Comparison of ENCODE assay signal across 8 cellular contexts in the genomic region with DNA sequence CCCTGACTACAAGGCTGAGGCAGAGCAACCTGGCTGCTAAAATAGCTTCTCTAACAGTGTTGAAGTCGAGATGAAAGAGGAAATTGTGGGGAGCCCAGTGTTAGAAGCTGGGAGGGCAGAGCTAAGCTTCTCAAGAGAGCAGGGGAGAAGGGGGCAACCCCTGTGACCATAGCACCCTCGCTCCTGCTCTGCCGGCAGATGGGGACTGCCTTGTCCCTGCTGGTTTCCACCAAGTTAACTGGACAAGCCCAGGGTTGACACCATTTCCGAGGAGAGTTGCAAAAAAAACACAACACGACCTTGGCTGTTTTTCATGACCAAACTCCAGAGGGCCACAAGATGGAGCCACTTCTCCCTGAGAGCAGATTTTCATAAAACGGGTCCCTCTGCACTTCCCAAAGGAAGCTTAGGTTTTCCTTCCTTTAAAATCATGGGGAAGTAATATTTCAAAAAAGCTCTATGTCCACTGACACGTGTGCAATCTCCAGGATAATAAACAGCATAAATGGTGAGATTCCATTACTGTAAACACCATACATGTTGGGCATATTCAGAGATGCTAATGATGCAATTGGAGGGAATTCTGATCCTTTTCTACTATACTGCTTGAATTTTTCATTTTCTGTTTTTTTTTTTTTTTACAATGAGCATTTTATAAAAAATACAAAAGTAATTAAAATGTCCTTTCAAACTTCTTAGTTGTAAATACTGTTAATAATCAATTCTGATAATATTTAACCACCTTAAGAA.
DNase-seq lines count a peak whose midpoint lies in the region; ATAC-seq and TF ChIP-seq lines count a peak whose summit lies in the region.

No MANE protein-coding gene starts in this region.

- H3K9me3 Mint-ChIP-seq in activated naive CD4-positive, alpha-beta T cell treated with anti-CD3 and anti-CD28 coated beads, Interleukin-2, amount 10 ng/mL, durations not matched to agents 7 days and 5 days, result no peaks in the 10 kb centered on the region
- no peaks in the 10 kb centered on the region for H3K9me3 Mint-ChIP-seq in central memory CD8-positive, alpha-beta T cell
- H3K9me3 Mint-ChIP-seq in neural crest cell, result no peaks in the 10 kb centered on the region

- DNase-seq in activated naive CD4-positive, alpha-beta T cell treated with anti-CD3 and anti-CD28 coated beads, Interleukin-2, amount 10 ng/mL, durations not matched to agents 7 days and 5 days, result peak; percentile 49
- no peak for DNase-seq in activated naive CD4-positive, alpha-beta T cell (lab: John Stamatoyannopoulos, UW)
- DNase-seq in NCI-H1694 treated with DMSO at 0.1 percent for 48 hours (lab: John Stamatoyannopoulos, UW) (peak; percentile 28), neural crest cell (ENCODE audit: low read depth, low spot score) (no peak), HUDEP-2 (lab: John Stamatoyannopoulos, UW; ENCODE audit: unreplicated experiment in 76 of 76) (no peak), amniotic stem cell (lab: John Stamatoyannopoulos, UW) (no peak)
- peak in 1 of 2 donors; percentile 33 for DNase-seq in central memory CD8-positive, alpha-beta T cell (ENCODE audit: low spot score in 2 of 2)

- CTCF ChIA-PET in activated naive CD4-positive, alpha-beta T cell treated with anti-CD3 and anti-CD28 coated beads, Interleukin-2, amount 10 ng/mL, durations not matched to agents 7 days and 5 days (lab: Charles Lee), result interaction anchor here (0.5 to 2.9 kb wide), 22 partner anchors 10 to 576 kb away, joined by 3 to 36 read pairs (median 4); no protein-coding TSS in a partner anchor

- peak; percentile 58 for TF ChIP-seq CTCF in neural crest cell (conservative IDR thresholded peaks at IDR 0.05)

- peak; percentile 68 for ATAC-seq in central memory CD8-positive, alpha-beta T cell (replicated peaks; ENCODE audit: extremely low read depth, poor library complexity, severe bottlenecking)
- no peak for ATAC-seq in GM21381 (IDR thresholded peaks at IDR 0.05; ENCODE audit: unreplicated experiment)

- H3K27me3 Mint-ChIP-seq in activated naive CD4-positive, alpha-beta T cell treated with anti-CD3 and anti-CD28 coated beads, Interleukin-2, amount 10 ng/mL, durations not matched to agents 7 days and 5 days, result no peaks in the 10 kb centered on the region
- no peaks in the 10 kb centered on the region for H3K27me3 Mint-ChIP-seq in central memory CD8-positive, alpha-beta T cell
- H3K27me3 Mint-ChIP-seq in neural crest cell (ENCODE audit: low read depth), result no peaks in the 10 kb centered on the region

- peaks cover 61% of the 10 kb centered on the region for H3K36me3 Mint-ChIP-seq in activated naive CD4-positive, alpha-beta T cell treated with anti-CD3 and anti-CD28 coated beads, Interleukin-2, amount 10 ng/mL, durations not matched to agents 7 days and 5 days
- H3K36me3 Mint-ChIP-seq in central memory CD8-positive, alpha-beta T cell (ENCODE audit: insufficient read depth), result peaks cover 70% of the 10 kb centered on the region
- peaks cover 23% of the 10 kb centered on the region for H3K36me3 Mint-ChIP-seq in neural crest cell (ENCODE audit: low read depth)

- peaks cover 37% of the 10 kb centered on the region for H3K4me1 Mint-ChIP-seq in activated naive CD4-positive, alpha-beta T cell treated with anti-CD3 and anti-CD28 coated beads, Interleukin-2, amount 10 ng/mL, durations not matched to agents 7 days and 5 days
- peaks cover 69% of the 10 kb centered on the region for H3K4me1 Mint-ChIP-seq in central memory CD8-positive, alpha-beta T cell
- H3K4me1 Mint-ChIP-seq in neural crest cell, result peaks cover 3% of the 10 kb centered on the region

- H3K4me3 Mint-ChIP-seq in activated naive CD4-positive, alpha-beta T cell treated with anti-CD3 and anti-CD28 coated beads, Interleukin-2, amount 10 ng/mL, durations not matched to agents 7 days and 5 days, result no peak overlapping the region
- peak overlapping the region; percentile 14 for H3K4me3 Mint-ChIP-seq in central memory CD8-positive, alpha-beta T cell
- no peak overlapping the region for H3K4me3 Mint-ChIP-seq in neural crest cell

- H3K27ac Mint-ChIP-seq in activated naive CD4-positive, alpha-beta T cell treated with anti-CD3 and anti-CD28 coated beads, Interleukin-2, amount 10 ng/mL, durations not matched to agents 7 days and 5 days, result peak overlapping the region; percentile 72
- peak overlapping the region; percentile 69 for H3K27ac Mint-ChIP-seq in central memory CD8-positive, alpha-beta T cell (ENCODE audit: low read depth)
- H3K27ac Mint-ChIP-seq in neural crest cell (ENCODE audit: unreplicated experiment), result no peak overlapping the region

Comparison
In these comparisons a context has a peak if more than half of its experiments do, and no peak if none do; other contexts are left out.
1. DNase-seq: peak in activated naive CD4-positive, alpha-beta T cell treated with anti-CD3 and anti-CD28 coated beads, Interleukin-2, amount 10 ng/mL, durations not matched to agents 7 days and 5 days (single experiment) and NCI-H1694 treated with DMSO at 0.1 percent for 48 hours (single experiment); none in activated naive CD4-positive, alpha-beta T cell (0 of 4), neural crest cell (single experiment), HUDEP-2 (0 of 76) and amniotic stem cell (single experiment).